In genomic region chr2:39664898-39665591, GRCh38 we compare ENCODE assay signal across 11 cellular contexts. TPM values are rescaled to one million over a fixed set of nuclear protein-coding genes. Genes with fewer than 3 reads are reported as not detected.
DNase-seq lines count a peak whose midpoint lies in the region; ATAC-seq and TF ChIP-seq lines count a peak whose summit lies in the region.
"Had no signal": no experiment of that assay in that cellular context is flagged by ENCODE, and none has a peak within 500 bp of the region (broad histone marks: within the 10 kb centered on the region; RNA-seq: fewer than 3 reads in every experiment).

No MANE protein-coding gene starts in this region.

- H3K36me3 Mint-ChIP-seq in GM23338 (ENCODE audit: low read depth): peaks cover 2% of the 10 kb centered on the region; the same call in 1 of the 3 replicates
- H3K36me3 Mint-ChIP-seq in activated T-helper 17 cell treated with anti-CD3 and anti-CD28 coated beads, Interleukin-2, amount 50 U/mL, for 72 hours (ENCODE audit: low read depth): peaks cover 12% of the 10 kb centered on the region

- H3K4me2 ChIP-seq in GM23338: peak overlapping the region; percentile 98
- peak overlapping the region; percentile 97 for H3K4me2 ChIP-seq in hepatocyte

- H3K4me3 Mint-ChIP-seq in GM23338: peak overlapping the region; percentile 85
- peak overlapping the region; percentile 50 for H3K4me3 Mint-ChIP-seq in activated T-helper 17 cell treated with anti-CD3 and anti-CD28 coated beads, Interleukin-2, amount 50 U/mL, for 72 hours

- no peaks in the 10 kb centered on the region for H3K9me2 ChIP-seq in GM23338 (ENCODE audit: insufficient read depth)
- H3K9me2 ChIP-seq in hepatocyte (replicated peaks; ENCODE audit: insufficient read depth): no peaks in the 10 kb centered on the region

- H3K4me1 ChIP-seq in GM23338 (ENCODE audit: insufficient read depth): peaks cover 31% of the 10 kb centered on the region
- peaks cover 7% of the 10 kb centered on the region for H3K4me1 ChIP-seq in hepatocyte (ENCODE audit: insufficient read depth)
- H3K4me1 ChIP-seq in psoas muscle: peaks cover 6% of the 10 kb centered on the region
- H3K4me1 ChIP-seq: colonic mucosa had no signal

- H3F3A ChIP-seq in GM23338 (replicated peaks; ENCODE audit: low read depth): no peaks in the 10 kb centered on the region; the same call in 1 of the 2 replicates

- H3K36me3 ChIP-seq in GM23338 (ENCODE audit: insufficient read depth) (no peaks in the 10 kb centered on the region), hepatocyte (replicated peaks; ENCODE audit: insufficient read depth, low read depth) (no peaks in the 10 kb centered on the region), psoas muscle (ENCODE audit: insufficient read depth in 1 of 2, low read depth in 1 of 2) (no peaks in the 10 kb centered on the region), brain microvascular endothelial cell (replicated peaks) (no peaks in the 10 kb centered on the region), MG63 (no peaks in the 10 kb centered on the region)
- H3K36me3 ChIP-seq: colonic mucosa had no signal

- H3K4me1 Mint-ChIP-seq in GM23338: peaks cover 41% of the 10 kb centered on the region
- peaks cover 6% of the 10 kb centered on the region for H3K4me1 Mint-ChIP-seq in activated T-helper 17 cell treated with anti-CD3 and anti-CD28 coated beads, Interleukin-2, amount 50 U/mL, for 72 hours

- H4K20me1 ChIP-seq in GM23338 (replicated peaks; ENCODE audit: insufficient read depth) (no peaks in the 10 kb centered on the region), hepatocyte (ENCODE audit: insufficient read depth, poor library complexity, severe bottlenecking) (no peaks in the 10 kb centered on the region)

- TF ChIP-seq CTCF in GM23338 (conservative IDR thresholded peaks at IDR 0.05; ENCODE audit: low read depth in 2 of 2): no peak
- TF ChIP-seq CTCF in hepatocyte (IDR thresholded peaks at IDR 0.05; ENCODE audit: poor library complexity): no peak
- no peak for TF ChIP-seq CTCF in psoas muscle (IDR thresholded peaks at IDR 0.05)
- no peak for TF ChIP-seq CTCF in brain microvascular endothelial cell (IDR thresholded peaks at IDR 0.05; ENCODE audit: low read depth, low read length, missing control alignments)

- in situ Hi-C loops in brain microvascular endothelial cell (cut with HindIII; ENCODE audit: low pct_ligation_motif_present, low sequenced_read_pairs): no loop called here

- H3K27me3 Mint-ChIP-seq in GM23338 (ENCODE audit: insufficient read depth, low read depth, poor library complexity): peaks cover 35% of the 10 kb centered on the region
- peaks cover 59% of the 10 kb centered on the region for H3K27me3 Mint-ChIP-seq in activated T-helper 17 cell treated with anti-CD3 and anti-CD28 coated beads, Interleukin-2, amount 50 U/mL, for 72 hours

- H3K27me3 ChIP-seq in GM23338 (ENCODE audit: insufficient read depth) (peaks cover 43% of the 10 kb centered on the region), hepatocyte (peaks cover 51% of the 10 kb centered on the region), psoas muscle (ENCODE audit: insufficient read depth in 3 of 3, low read length in 2 of 3) (peaks cover 0 to 10% (median 6%) of the 10 kb centered on the region in 3 donors), brain microvascular endothelial cell (replicated peaks) (peaks cover 19% of the 10 kb centered on the region), MG63 (peaks cover 50% of the 10 kb centered on the region)

- ATAC-seq in GM23338 (peak; percentile 61), psoas muscle (peak in 2 of 4 donors; percentile 22 to 45)
- no peak for ATAC-seq in activated T-helper 17 cell treated with anti-CD3 and anti-CD28 coated beads, Interleukin-2, amount 50 U/mL, for 72 hours (replicated peaks)

- H3K79me2 ChIP-seq in GM23338 (replicated peaks; ENCODE audit: insufficient read depth): peaks cover 25% of the 10 kb centered on the region
- H3K79me2 ChIP-seq in hepatocyte: no peaks in the 10 kb centered on the region

- H3K27ac ChIP-seq in GM23338 (ENCODE audit: low read depth): no peak overlapping the region
- H3K27ac ChIP-seq in hepatocyte: no peak overlapping the region
- no peak overlapping the region for H3K27ac ChIP-seq in psoas muscle
- H3K27ac ChIP-seq in brain microvascular endothelial cell: no peak overlapping the region
- H3K27ac ChIP-seq: colonic mucosa had no signal

- H3K9me3 Mint-ChIP-seq in GM23338: no peaks in the 10 kb centered on the region; the same call in 1 of the 3 replicates
- H3K9me3 Mint-ChIP-seq in activated T-helper 17 cell treated with anti-CD3 and anti-CD28 coated beads, Interleukin-2, amount 50 U/mL, for 72 hours: no peaks in the 10 kb centered on the region

- peak; percentile 67 for DNase-seq in GM23338 (ENCODE audit: low spot score)
- no peak for DNase-seq in hepatocyte (ENCODE audit: low spot score)
- no peak for DNase-seq in psoas muscle
- no peak for DNase-seq in brain microvascular endothelial cell
- no peak for DNase-seq in inferior parietal cortex (ENCODE audit: extremely low spot score)
- no peak for DNase-seq in NCI-H748 treated with DMSO at 0.1 percent for 48 hours (lab: John Stamatoyannopoulos, UW)
- no peak for DNase-seq in MG63
- DNase-seq: activated CD4-positive, alpha-beta T cell treated with anti-CD3 and anti-CD28 coated beads for 48 hours; colonic mucosa had no signal

- H3K4me3 ChIP-seq in GM23338 (peak overlapping the region; percentile 89), hepatocyte (no peak overlapping the region), psoas muscle (peak overlapping the region; percentile 76), brain microvascular endothelial cell (ENCODE audit: low read depth, low read length) (no peak overlapping the region), MG63 (no peak overlapping the region)

- no peak overlapping the region for H3K27ac Mint-ChIP-seq in GM23338
- H3K27ac Mint-ChIP-seq in activated T-helper 17 cell treated with anti-CD3 and anti-CD28 coated beads, Interleukin-2, amount 50 U/mL, for 72 hours: no peak overlapping the region

- H3K9me3 ChIP-seq in hepatocyte (ENCODE audit: low read depth) (no peaks in the 10 kb centered on the region), psoas muscle (no peaks in the 10 kb centered on the region), MG63 (no peaks in the 10 kb centered on the region)
- H3K9me3 ChIP-seq: colonic mucosa had no signal

- WGBS in hepatocyte (ENCODE audit: low lambda C conversion rate, missing lambda C conversion rate): 11% methylated on average over 22 of the region's 26 CpGs
- 39 to 42% (median 39%) methylated on average over 26 of the region's 26 CpGs for WGBS in psoas muscle, 3 donors

- intact Hi-C loops in psoas muscle (cut with DNase I): no loop called here

- H2AFZ ChIP-seq in GM23338 (peak overlapping the region; percentile 99), hepatocyte (peak overlapping the region; percentile 31)

RNA-seq across cellular contexts. Expression of gene TMEM178A, which starts 0.7 kb away (rescaled TPM):
- total RNA-seq in GM23338 (2014; rRNA removed; shearing (Covaris generic)): 12.3 and 17.4 TPM in 2 replicates
- polyA plus RNA-seq in GM23338 (2016; fragmentation: Nextera tagmentation; extraction: Ambion mirVana) (9.7 and 10.3 TPM in 2 replicates), hepatocyte (5.5 and 6.6 TPM in 2 replicates), psoas muscle (under 1 TPM; 0.10 to 0.44 (median 0.14) TPM)
- under 1 TPM in 1 of 2 donors, not detected in 1; 0.42 TPM for total RNA-seq in activated T-helper 17 cell treated with anti-CD3 and anti-CD28 coated beads, Interleukin-2, amount 50 U/mL, for 72 hours
- total RNA-seq in hepatocyte (3.3 and 3.9 TPM in 2 replicates), psoas muscle (1 to 10 TPM in 3 of 4 donors, under 1 TPM in 1; 0.46 to 1.6 (median 1.2) TPM)
- total RNA-seq in MG63 (2014; rRNA removed; shearing (Covaris generic); ENCODE audit: low replicate concordance): not detected in 2 replicates
- total RNA-seq: RPMI7951 had no signal

Comparison
In these comparisons a context has a peak if more than half of its experiments do, and no peak if none do; other contexts are left out.
1. H3K4me3 ChIP-seq: peak in GM23338 (single experiment) and psoas muscle (single experiment); none in hepatocyte (single experiment), brain microvascular endothelial cell (single experiment) and MG63 (single experiment).